ENCODE assay signal across 9 cellular contexts in genomic region chr10:47438857-47439474, GRCh38. TPM values are rescaled to one million over a fixed set of nuclear protein-coding genes. Genes with fewer than 3 reads are reported as not detected.
DNase-seq lines count a peak whose midpoint lies in the region; ATAC-seq, FAIRE-seq and TF ChIP-seq lines count a peak whose summit lies in the region.
"Had no signal": no experiment of that assay in that cellular context is flagged by ENCODE, and none has a peak within 500 bp of the region (broad histone marks: within the 10 kb centered on the region; RNA-seq: fewer than 3 reads in every experiment).

No MANE protein-coding gene starts in this region.

- TF ChIP-seq RAD21 in A549 (conservative IDR thresholded peaks at IDR 0.05 in 1 of 2, IDR thresholded peaks at IDR 0.05 in 1 of 2): peak; percentile 55 to 77

- no peak overlapping the region for H3K27ac Mint-ChIP-seq in activated naive CD4-positive, alpha-beta T cell treated with anti-CD3 and anti-CD28 coated beads, Interleukin-2, amount 10 ng/mL, durations not matched to agents 7 days and 5 days
- H3K27ac Mint-ChIP-seq: brain had no signal

- no TSS peak for BruUV-seq in PC-3 (replicated peaks; lab: Mats Ljungman, UMichigan)

- TF ChIP-seq CTCF in A549 (IDR thresholded peaks at IDR 0.05) (peak; percentile 39; the same call in 2 of the 3 replicates), PC-3 (conservative IDR thresholded peaks at IDR 0.05; ENCODE audit: low read depth, low read length) (peak; percentile 68), fibroblast of lung (conservative IDR thresholded peaks at IDR 0.05 in 1 of 2, IDR thresholded peaks at IDR 0.05 in 1 of 2; ENCODE audit: low read depth in 1 of 2, low read length in 2 of 2) (peak; percentile 74 to 79), prostate gland (IDR thresholded peaks at IDR 0.05) (peak in 3 of 4 experiments; percentile 11 to 69 (median 53))

- H3K4me2 ChIP-seq in A549 (no peak overlapping the region; the same call in 2 of the 3 replicates), PC-3 (ENCODE audit: low read length) (no peak overlapping the region), fibroblast of lung (ENCODE audit: extremely low read depth, insufficient read depth, low read length) (no peak overlapping the region)

- DNase-seq in A549 (ENCODE audit: low read depth in 1 of 2, low spot score in 1 of 2): peak; percentile 65 to 77
- peak; percentile 42 for DNase-seq in H54 (ENCODE audit: insufficient read length, low spot score)
- peak; percentile 79 for DNase-seq in PC-3
- DNase-seq in fibroblast of lung (ENCODE audit: low read depth in 2 of 2): peak; percentile 70
- DNase-seq in prostate gland (ENCODE audit: low spot score): peak; percentile 59
- no peak for DNase-seq in activated naive CD4-positive, alpha-beta T cell treated with anti-CD3 and anti-CD28 coated beads, Interleukin-2, amount 10 ng/mL, durations not matched to agents 7 days and 5 days

- no peaks in the 10 kb centered on the region for H3K9me3 Mint-ChIP-seq in activated naive CD4-positive, alpha-beta T cell treated with anti-CD3 and anti-CD28 coated beads, Interleukin-2, amount 10 ng/mL, durations not matched to agents 7 days and 5 days

- H4K20me1 ChIP-seq in PC-3 (ENCODE audit: low read length) (no peaks in the 10 kb centered on the region), fibroblast of lung (ENCODE audit: control insufficient read depth, extremely low read depth, insufficient read depth, low read length) (no peaks in the 10 kb centered on the region)

- FAIRE-seq in A549 (lab: Jason Lieb, UNC) (no peak), H54 (lab: Jason Lieb, UNC) (no peak)

- intact Hi-C loops in PC-3 (cut with micrococcal nuclease): loop anchor here (1.0 to 10.0 kb wide), 2 partner anchors 36 to 74 kb away; no protein-coding TSS in a partner anchor
- intact Hi-C loops in prostate gland (cut with DNase I): no loop called here

- H3K79me2 ChIP-seq in PC-3 (ENCODE audit: low read length) (no peaks in the 10 kb centered on the region), fibroblast of lung (ENCODE audit: control insufficient read depth, insufficient read depth, low read length) (no peaks in the 10 kb centered on the region)

- no peaks in the 10 kb centered on the region for H3K36me3 Mint-ChIP-seq in activated naive CD4-positive, alpha-beta T cell treated with anti-CD3 and anti-CD28 coated beads, Interleukin-2, amount 10 ng/mL, durations not matched to agents 7 days and 5 days
- H3K36me3 Mint-ChIP-seq: brain had no signal

- WGBS in A549 (ENCODE audit: missing lambda C conversion rate): 16% methylated on average over 6 of the region's 6 CpGs
- WGBS in prostate gland: 48% methylated on average over 6 of the region's 6 CpGs

- POLR2A ChIA-PET in A549 (lab: Yijun Ruan, JAX): no interaction called here
- POLR2A ChIA-PET in PC-3 (lab: Charles Lee; ENCODE audit: unreplicated experiment): no interaction called here

- H3K4me1 ChIP-seq in A549 (0 out of 3 replicates have a peak, but pooled peaks cover 2% of the 10 kb centered on the region), PC-3 (ENCODE audit: insufficient read depth, low read length) (peaks cover 4% of the 10 kb centered on the region; the same call in 1 of the 2 replicates), fibroblast of lung (ENCODE audit: control insufficient read depth, extremely low read depth, insufficient read depth, low read length) (no peaks in the 10 kb centered on the region), prostate gland (replicated peaks) (no peaks in the 10 kb centered on the region)

- H3K36me3 ChIP-seq in PC-3 (ENCODE audit: low read depth, low read length) (no peaks in the 10 kb centered on the region), fibroblast of lung (ENCODE audit: control insufficient read depth, insufficient read depth, low read length) (no peaks in the 10 kb centered on the region), prostate gland (no peaks in the 10 kb centered on the region)

- peak; percentile 91 to 99 for ATAC-seq in A549
- peak; percentile 92 for ATAC-seq in PC-3
- no peak for ATAC-seq in HG03342 (IDR thresholded peaks at IDR 0.05; ENCODE audit: unreplicated experiment)
- no peak for ATAC-seq in GM19397 (IDR thresholded peaks at IDR 0.05; ENCODE audit: unreplicated experiment)

- H3K27me3 Mint-ChIP-seq in activated naive CD4-positive, alpha-beta T cell treated with anti-CD3 and anti-CD28 coated beads, Interleukin-2, amount 10 ng/mL, durations not matched to agents 7 days and 5 days: peaks cover 19% of the 10 kb centered on the region

- H3K9ac ChIP-seq in PC-3 (ENCODE audit: low read length) (no peak overlapping the region), fibroblast of lung (ENCODE audit: insufficient read depth, low read length) (no peak overlapping the region)

- H2AFZ ChIP-seq in PC-3 (ENCODE audit: low read length) (no peak overlapping the region), fibroblast of lung (ENCODE audit: low read length) (no peak overlapping the region)

- H3K4me3 ChIP-seq in A549 (no peak overlapping the region), PC-3 (ENCODE audit: low read length) (no peak overlapping the region), fibroblast of lung (replicated peaks in 1 of 4; ENCODE audit: control extremely low read depth in 1 of 4, insufficient read depth in 1 of 4, low read depth in 3 of 4, low read length in 4 of 4) (no peak overlapping the region), prostate gland (no peak overlapping the region)

- no peaks in the 10 kb centered on the region for H3F3A ChIP-seq in PC-3 (ENCODE audit: low read length, unreplicated experiment)

- H3K27me3 ChIP-seq in PC-3 (ENCODE audit: low read length) (no peaks in the 10 kb centered on the region), fibroblast of lung (ENCODE audit: control insufficient read depth, insufficient read depth, low read length) (peaks cover 9% of the 10 kb centered on the region), prostate gland (replicated peaks; ENCODE audit: insufficient read depth) (no peaks in the 10 kb centered on the region)

- no peaks in the 10 kb centered on the region for H3K9me2 ChIP-seq in PC-3 (replicated peaks; ENCODE audit: low read length)

- no peaks in the 10 kb centered on the region for H3K4me1 Mint-ChIP-seq in activated naive CD4-positive, alpha-beta T cell treated with anti-CD3 and anti-CD28 coated beads, Interleukin-2, amount 10 ng/mL, durations not matched to agents 7 days and 5 days
- H3K4me1 Mint-ChIP-seq: brain had no signal

- no peak overlapping the region for H3K4me3 Mint-ChIP-seq in activated naive CD4-positive, alpha-beta T cell treated with anti-CD3 and anti-CD28 coated beads, Interleukin-2, amount 10 ng/mL, durations not matched to agents 7 days and 5 days
- H3K4me3 Mint-ChIP-seq: brain had no signal

- no peak for TF ChIP-seq POLR2A in A549 (IDR thresholded peaks at IDR 0.05; ENCODE audit: low read length)
- no peak for TF ChIP-seq POLR2A in H54 (IDR thresholded peaks at IDR 0.05; ENCODE audit: low read depth, low read length)
- TF ChIP-seq POLR2A in prostate gland (IDR thresholded peaks at IDR 0.05): no peak

- H3K9me3 ChIP-seq in A549: peaks cover 12% of the 10 kb centered on the region; the same call in 1 of the 3 replicates
- H3K9me3 ChIP-seq in PC-3 (ENCODE audit: low read length): no peaks in the 10 kb centered on the region
- H3K9me3 ChIP-seq in fibroblast of lung (ENCODE audit: control insufficient read depth, insufficient read depth, low read depth, low read length): no peaks in the 10 kb centered on the region
- H3K9me3 ChIP-seq in prostate gland: no peaks in the 10 kb centered on the region

- no peak for TF ChIP-seq EP300 in A549 (IDR thresholded peaks at IDR 0.05)

- H3K27ac ChIP-seq in A549: no peak overlapping the region
- no peak overlapping the region for H3K27ac ChIP-seq in PC-3 (ENCODE audit: low read length)
- no peak overlapping the region for H3K27ac ChIP-seq in fibroblast of lung (ENCODE audit: insufficient read depth, low read length)
- no peak overlapping the region for H3K27ac ChIP-seq in prostate gland

- CTCF ChIA-PET in A549 (lab: Yijun Ruan, JAX): interaction anchor here (0.9 to 1.8 kb wide), 3 partner anchors 11 to 444 kb away, joined by 3 to 5 read pairs (median 3); no protein-coding TSS in a partner anchor
- CTCF ChIA-PET in PC-3 (lab: Charles Lee): no interaction called here
- CTCF ChIA-PET in activated naive CD4-positive, alpha-beta T cell treated with anti-CD3 and anti-CD28 coated beads, Interleukin-2, amount 10 ng/mL, durations not matched to agents 7 days and 5 days (lab: Charles Lee): no interaction called here

RNA-seq across cellular contexts. Expression of gene ANXA8, which starts 44.9 kb away (rescaled TPM):
- polyA plus RNA-seq in A549 (2011; rRNA removed): 7.5 and 8.1 TPM in 2 replicates
- 6.5 and 9.0 TPM in 2 replicates for polyA plus RNA-seq in A549 (2012; cell fraction: cytosol; rRNA removed)
- polyA plus RNA-seq in A549 (2012; cell fraction: nucleus; rRNA removed): 17.5 and 22.6 TPM in 2 replicates
- 35.3 to 42.3 TPM (median 38.8 TPM) in 3 replicates for polyA plus RNA-seq in A549 (2017; fragmentation: RNase III; extraction: RNeasy Plus Mini Kit Qiagen cat#74134 plus additional on column Dnase treatment)
- 9.6 and 10.5 TPM in 2 replicates for polyA minus RNA-seq in A549 (2011; rRNA and poly(A)+ RNA removed)
- total RNA-seq in PC-3 (2014; rRNA removed): 0.69 and 1.1 TPM in 2 replicates
- total RNA-seq in fibroblast of lung: 0.26 TPM in 1 of 2 replicates, not detected in the other
- 0.08 and 0.09 TPM in 2 replicates for polyA plus RNA-seq in fibroblast of lung
- 0.09 and 0.19 TPM in 2 replicates for polyA plus RNA-seq in fibroblast of lung (2012)
- polyA minus RNA-seq in fibroblast of lung (ENCODE audit: low replicate concordance): 1.1 TPM in 1 of 2 replicates, not detected in the other
- total RNA-seq in prostate gland: 10 to 100 TPM in 1 of 2 donors, 1 to 10 TPM in 1; 8.2 to 13.9 TPM

RNA-seq across cellular contexts. Expression of gene FAM25G, which starts 52.5 kb away (rescaled TPM):
- polyA plus RNA-seq in A549 (2011; rRNA removed) (not detected in 2 replicates), A549 (2017; fragmentation: RNase III; extraction: RNeasy Plus Mini Kit Qiagen cat#74134 plus additional on column Dnase treatment) (1.1 TPM in 1 of 3 replicates, not detected in the others), fibroblast of lung (not detected in 2 replicates)
- 0.44 TPM in 1 of 2 replicates, not detected in the other for polyA plus RNA-seq in A549 (2012; cell fraction: cytosol; rRNA removed)
- polyA plus RNA-seq in A549 (2012; cell fraction: nucleus; rRNA removed): not detected in 2 replicates
- not detected in 2 replicates for polyA minus RNA-seq in A549 (2011; rRNA and poly(A)+ RNA removed)
- total RNA-seq in PC-3 (2014; rRNA removed) (not detected in 2 replicates), fibroblast of lung (not detected in 2 replicates), prostate gland (not detected)
- polyA plus RNA-seq in fibroblast of lung (2012): not detected in 2 replicates
- polyA minus RNA-seq in fibroblast of lung (ENCODE audit: low replicate concordance): not detected in 2 replicates

RNA-seq across cellular contexts. Expression of gene ZNF488, which starts 54.9 kb away (rescaled TPM):
- polyA plus RNA-seq in A549 (2011; rRNA removed): 4.0 and 4.6 TPM in 2 replicates
- polyA plus RNA-seq in A549 (2012; cell fraction: cytosol; rRNA removed): 5.1 and 6.7 TPM in 2 replicates
- polyA plus RNA-seq in A549 (2012; cell fraction: nucleus; rRNA removed): 6.5 and 6.7 TPM in 2 replicates
- 6.8 to 8.3 TPM (median 6.9 TPM) in 3 replicates for polyA plus RNA-seq in A549 (2017; fragmentation: RNase III; extraction: RNeasy Plus Mini Kit Qiagen cat#74134 plus additional on column Dnase treatment)
- polyA minus RNA-seq in A549 (2011; rRNA and poly(A)+ RNA removed): 6.4 and 6.5 TPM in 2 replicates
- total RNA-seq in PC-3 (2014; rRNA removed): 1.7 and 2.1 TPM in 2 replicates
- under 0.01 TPM in 1 of 2 replicates, not detected in the other for total RNA-seq in fibroblast of lung
- 0.07 TPM in 2 replicates for polyA plus RNA-seq in fibroblast of lung
- polyA plus RNA-seq in fibroblast of lung (2012): 0.06 TPM in 1 of 2 replicates, not detected in the other
- not detected in 2 replicates for polyA minus RNA-seq in fibroblast of lung (ENCODE audit: low replicate concordance)
- 1 to 10 TPM; 1.5 to 1.9 TPM for total RNA-seq in prostate gland

Comparison
In these comparisons a context has a peak if more than half of its experiments do, and no peak if none do; other contexts are left out.
1. ATAC-seq: peak in A549 (2 of 2) and PC-3 (single experiment); none in HG03342 (single experiment) and GM19397 (single experiment).
2. Peak in every context shown above with its lines, with median percentiles within 50 percentile points of each other: CTCF ChIP-seq.